Comparison of ENCODE assay signal across 1 cellular context in the genomic region with DNA sequence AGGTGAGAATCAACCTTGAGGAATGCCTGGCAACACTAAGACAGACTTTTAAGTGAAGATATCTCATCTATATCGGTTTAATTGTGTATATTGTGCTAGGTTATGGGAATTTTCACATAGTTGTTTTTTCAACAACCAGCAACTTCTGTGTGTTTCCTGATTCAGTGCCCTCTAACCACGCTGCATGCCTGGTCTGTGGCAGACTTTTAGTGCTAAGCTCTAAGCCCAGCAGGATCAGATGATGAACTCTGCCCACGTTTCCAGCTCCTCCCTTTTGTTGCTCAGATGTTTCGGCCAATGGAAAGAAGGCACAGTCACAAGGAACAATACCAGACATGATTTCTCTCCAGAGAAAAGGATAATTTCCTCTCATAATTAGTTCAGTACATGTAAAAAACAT.
TF ChIP-seq lines count a peak whose summit lies in the region.

No MANE protein-coding gene starts in this region.

TF ChIP-seq in K562, 482 proteins besides CTCF, POLR2A, EP300 and RAD21 (continued from another document):
- TF ChIP-seq THRB (CRISPR knock-in tag; conservative IDR thresholded peaks at IDR 0.05), result no peak
- no peak for TF ChIP-seq KLF10 (CRISPR knock-in tag; IDR thresholded peaks at IDR 0.05)
- TF ChIP-seq, protein P1, sequence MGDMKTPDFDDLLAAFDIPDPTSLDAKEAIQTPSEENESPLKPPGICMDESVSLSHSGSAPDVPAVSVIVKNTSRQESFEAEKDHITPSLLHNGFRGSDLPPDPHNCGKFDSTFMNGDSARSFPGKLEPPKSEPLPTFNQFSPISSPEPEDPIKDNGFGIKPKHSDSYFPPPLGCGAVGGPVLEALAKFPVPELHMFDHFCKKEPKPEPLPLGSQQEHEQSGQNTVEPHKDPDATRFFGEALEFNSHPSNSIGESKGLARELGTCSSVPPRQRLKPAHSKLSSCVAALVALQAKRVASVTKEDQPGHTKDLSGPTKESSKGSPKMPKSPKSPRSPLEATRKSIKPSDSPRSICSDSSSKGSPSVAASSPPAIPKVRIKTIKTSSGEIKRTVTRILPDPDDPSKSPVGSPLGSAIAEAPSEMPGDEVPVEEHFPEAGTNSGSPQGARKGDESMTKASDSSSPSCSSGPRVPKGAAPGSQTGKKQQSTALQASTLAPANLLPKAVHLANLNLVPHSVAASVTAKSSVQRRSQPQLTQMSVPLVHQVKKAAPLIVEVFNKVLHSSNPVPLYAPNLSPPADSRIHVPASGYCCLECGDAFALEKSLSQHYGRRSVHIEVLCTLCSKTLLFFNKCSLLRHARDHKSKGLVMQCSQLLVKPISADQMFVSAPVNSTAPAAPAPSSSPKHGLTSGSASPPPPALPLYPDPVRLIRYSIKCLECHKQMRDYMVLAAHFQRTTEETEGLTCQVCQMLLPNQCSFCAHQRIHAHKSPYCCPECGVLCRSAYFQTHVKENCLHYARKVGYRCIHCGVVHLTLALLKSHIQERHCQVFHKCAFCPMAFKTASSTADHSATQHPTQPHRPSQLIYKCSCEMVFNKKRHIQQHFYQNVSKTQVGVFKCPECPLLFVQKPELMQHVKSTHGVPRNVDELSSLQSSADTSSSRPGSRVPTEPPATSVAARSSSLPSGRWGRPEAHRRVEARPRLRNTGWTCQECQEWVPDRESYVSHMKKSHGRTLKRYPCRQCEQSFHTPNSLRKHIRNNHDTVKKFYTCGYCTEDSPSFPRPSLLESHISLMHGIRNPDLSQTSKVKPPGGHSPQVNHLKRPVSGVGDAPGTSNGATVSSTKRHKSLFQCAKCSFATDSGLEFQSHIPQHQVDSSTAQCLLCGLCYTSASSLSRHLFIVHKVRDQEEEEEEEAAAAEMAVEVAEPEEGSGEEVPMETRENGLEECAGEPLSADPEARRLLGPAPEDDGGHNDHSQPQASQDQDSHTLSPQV (IDR thresholded peaks at IDR 0.05), result no peak
- TF ChIP-seq ZNF445 (CRISPR knock-in tag; IDR thresholded peaks at IDR 0.05; ENCODE audit: low read depth), result no peak
- TF ChIP-seq MYC (IDR thresholded peaks at IDR 0.05; ENCODE audit: low read depth, low read length), result no peak
- no peak for TF ChIP-seq MYC (CRISPR knock-in tag; IDR thresholded peaks at IDR 0.05; ENCODE audit: borderline replicate concordance, low read depth)
- no peak for TF ChIP-seq FOXA3 (CRISPR knock-in tag; conservative IDR thresholded peaks at IDR 0.05 in 1 of 2, IDR thresholded peaks at IDR 0.05 in 1 of 2)
- no peak for TF ChIP-seq MEIS2 (IDR thresholded peaks at IDR 0.05; ENCODE audit: partially characterized antibody)
- TF ChIP-seq ZNF431 (CRISPR knock-in tag; IDR thresholded peaks at IDR 0.05), result no peak
- TF ChIP-seq EZH2 (IDR thresholded peaks at IDR 0.05; ENCODE audit: borderline replicate concordance, low read depth, low read length), result no peak
- no peak for TF ChIP-seq RBM25 (IDR thresholded peaks at IDR 0.05; ENCODE audit: low read depth, low read length, severe bottlenecking)
- no peak for TF ChIP-seq ZNF561 (CRISPR knock-in tag; conservative IDR thresholded peaks at IDR 0.05)
